8 cellular contexts compared by ENCODE assay signal in genomic region chr7:87935373-87935706, GRCh38. TPM values are rescaled to one million over a fixed set of nuclear protein-coding genes. Genes with fewer than 3 reads are reported as not detected.
DNase-seq lines count a peak whose midpoint lies in the region; ATAC-seq and TF ChIP-seq lines count a peak whose summit lies in the region.

No MANE protein-coding gene starts in this region.

- peaks cover 7% of the 10 kb centered on the region for H3K4me1 Mint-ChIP-seq in T-helper 1 cell treated with Interleukin-12 subunit alpha and Interleukin-12 subunit beta and Interleukin-4 antibody, amounts not matched to agents 30 μg/mL and 1 μg/mL, for 36 hours (ENCODE audit: low read depth)
- H3K4me1 Mint-ChIP-seq in immature natural killer cell, result peaks cover 15 to 20% of the 10 kb centered on the region in 2 donors

- peak overlapping the region; percentile 74 for H3K4me3 ChIP-seq in WERI-Rb-1 (ENCODE audit: low read depth, low read length)

- DNase-seq in T-helper 1 cell, result no peak
- DNase-seq in WERI-Rb-1, result no peak
- DNase-seq in immature natural killer cell, result no peak
- DNase-seq in superior temporal gyrus (ENCODE audit: extremely low spot score), result peak; percentile 40
- no peak for DNase-seq in effector CD8-positive, alpha-beta T cell (lab: John Stamatoyannopoulos, UW)
- no peak for DNase-seq in COLO829 (ENCODE audit: low spot score)

- H3K36me3 Mint-ChIP-seq in T-helper 1 cell treated with Interleukin-12 subunit alpha and Interleukin-12 subunit beta and Interleukin-4 antibody, amounts not matched to agents 30 μg/mL and 1 μg/mL, for 36 hours (ENCODE audit: low read depth), result peaks cover 2% of the 10 kb centered on the region
- H3K36me3 Mint-ChIP-seq in immature natural killer cell, result peaks cover 4 to 5% (median 5%) of the 10 kb centered on the region in 3 donors

- no peaks in the 10 kb centered on the region; the same call in 1 of the 2 replicates for H3K36me3 ChIP-seq in WERI-Rb-1

- H3K9me3 ChIP-seq in WERI-Rb-1 (ENCODE audit: severe bottlenecking), result no peaks in the 10 kb centered on the region

- no peaks in the 10 kb centered on the region for H3K27me3 ChIP-seq in WERI-Rb-1 (ENCODE audit: insufficient read depth, low read depth, severe bottlenecking)

- H3K27ac Mint-ChIP-seq in T-helper 1 cell treated with Interleukin-12 subunit alpha and Interleukin-12 subunit beta and Interleukin-4 antibody, amounts not matched to agents 30 μg/mL and 1 μg/mL, for 36 hours, result no peak overlapping the region
- peak overlapping the region in 1 of 6 donors; percentile 78 for H3K27ac Mint-ChIP-seq in immature natural killer cell

- TF ChIP-seq CTCF in WERI-Rb-1 (IDR thresholded peaks at IDR 0.05; ENCODE audit: low read depth, low read length), result no peak

- H3K9me3 Mint-ChIP-seq in T-helper 1 cell treated with Interleukin-12 subunit alpha and Interleukin-12 subunit beta and Interleukin-4 antibody, amounts not matched to agents 30 μg/mL and 1 μg/mL, for 36 hours, result no peaks in the 10 kb centered on the region
- H3K9me3 Mint-ChIP-seq in immature natural killer cell, result peaks cover 0 to 2% (median 0%) of the 10 kb centered on the region in 6 donors

- no peak for ATAC-seq in HG03354 (IDR thresholded peaks at IDR 0.05; ENCODE audit: poor library complexity, severe bottlenecking, unreplicated experiment)

- H3K27me3 Mint-ChIP-seq in T-helper 1 cell treated with Interleukin-12 subunit alpha and Interleukin-12 subunit beta and Interleukin-4 antibody, amounts not matched to agents 30 μg/mL and 1 μg/mL, for 36 hours (ENCODE audit: low read depth), result peaks cover 48% of the 10 kb centered on the region
- H3K27me3 Mint-ChIP-seq in immature natural killer cell (ENCODE audit: low read depth in 3 of 3), result peaks cover 0 to 7% (median 0%) of the 10 kb centered on the region in 3 donors

- H3K4me3 Mint-ChIP-seq in T-helper 1 cell treated with Interleukin-12 subunit alpha and Interleukin-12 subunit beta and Interleukin-4 antibody, amounts not matched to agents 30 μg/mL and 1 μg/mL, for 36 hours, result peak overlapping the region; percentile 25
- H3K4me3 Mint-ChIP-seq in immature natural killer cell, result peak overlapping the region; percentile 89 to 92 (median 90)

- H3K27ac ChIP-seq in WERI-Rb-1, result no peak overlapping the region

RNA-seq across cellular contexts. Expression of gene ADAM22, which starts 1.3 kb away (rescaled TPM):
- polyA plus RNA-seq in immature natural killer cell, result 1 to 10 TPM in 2 of 3 donors, not detected in 1; 1.3 to 1.7 TPM

RNA-seq across cellular contexts. Expression of gene DBF4, which starts 59.0 kb away (rescaled TPM):
- 10 to 100 TPM; 15.9 to 37.3 (median 23.4) TPM for polyA plus RNA-seq in immature natural killer cell

RNA-seq across cellular contexts. Expression of gene SLC25A40, which starts 59.2 kb away (rescaled TPM):
- polyA plus RNA-seq in immature natural killer cell, result 10 to 100 TPM in 2 of 3 donors, 1 to 10 TPM in 1; 9.5 to 21.0 (median 10.4) TPM
